In the genomic region with DNA sequence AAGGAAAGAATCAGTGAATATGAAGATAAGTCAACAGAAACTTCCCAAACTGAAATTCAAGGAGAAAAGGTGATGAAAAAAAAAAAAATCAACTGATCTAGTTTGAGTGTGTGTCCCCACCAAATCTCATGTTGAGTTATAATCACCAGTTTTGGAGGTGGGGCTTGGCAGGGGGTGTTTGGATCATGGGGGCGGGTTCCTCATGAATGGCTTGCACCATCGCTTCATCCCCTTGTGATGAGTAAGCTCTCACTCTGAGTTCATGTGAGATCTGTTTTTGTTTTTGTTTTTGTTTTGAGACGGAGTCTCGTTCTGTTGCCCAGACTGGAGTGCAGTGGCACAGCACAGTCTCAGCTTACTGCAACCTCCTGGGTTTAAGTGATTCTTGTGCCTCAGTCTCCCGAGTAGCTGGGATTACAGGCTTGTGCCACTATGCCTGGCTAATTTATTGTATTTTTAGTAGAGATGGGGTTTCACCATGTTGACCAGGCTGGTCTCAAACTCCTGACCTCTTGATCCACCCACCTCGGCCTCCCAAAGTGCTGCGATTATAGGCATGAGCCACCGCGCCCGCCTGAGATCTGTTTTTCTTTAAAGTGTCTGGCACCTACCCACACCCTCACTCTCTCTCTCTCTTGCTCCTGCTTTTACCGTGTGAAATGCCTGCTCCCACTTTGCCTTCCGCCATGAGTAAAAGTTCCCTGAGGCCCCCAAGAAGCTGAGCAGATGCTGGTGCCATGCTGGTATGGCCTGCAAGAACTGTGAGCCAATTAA, we compare ENCODE assay signal across 21 cellular contexts. TPM values are rescaled to one million over a fixed set of nuclear protein-coding genes. Genes with fewer than 3 reads are reported as not detected.
DNase-seq lines count a peak whose midpoint lies in the region; ATAC-seq and TF ChIP-seq lines count a peak whose summit lies in the region.
"Had no signal": no experiment of that assay in that cellular context is flagged by ENCODE, and none has a peak within 500 bp of the region (broad histone marks: within the 10 kb centered on the region; RNA-seq: fewer than 3 reads in every experiment).

No MANE protein-coding gene starts in this region.

- H3K27ac Mint-ChIP-seq in activated T-helper 17 cell treated with anti-CD3 and anti-CD28 coated beads, Interleukin-2, amount 50 U/mL, for 72 hours: no peak overlapping the region
- H3K27ac Mint-ChIP-seq: neural progenitor cell had no signal

- peak; percentile 23 for ATAC-seq in activated T-helper 17 cell treated with anti-CD3 and anti-CD28 coated beads, Interleukin-2, amount 50 U/mL, for 72 hours (replicated peaks)
- ATAC-seq in HG02623 (IDR thresholded peaks at IDR 0.05; ENCODE audit: unreplicated experiment): no peak
- ATAC-seq in HG03280 (IDR thresholded peaks at IDR 0.05; ENCODE audit: unreplicated experiment): no peak
- no peak for ATAC-seq in HG03457 (IDR thresholded peaks at IDR 0.05; ENCODE audit: unreplicated experiment)

- H3K36me3 Mint-ChIP-seq in activated T-helper 17 cell treated with anti-CD3 and anti-CD28 coated beads, Interleukin-2, amount 50 U/mL, for 72 hours (ENCODE audit: low read depth): peaks cover under 1% of the 10 kb centered on the region

- no peak for TF ChIP-seq EP300 in suprapubic skin (IDR thresholded peaks at IDR 0.05)

- TF ChIP-seq CTCF in suprapubic skin (IDR thresholded peaks at IDR 0.05): no peak

- H3K27me3 Mint-ChIP-seq in activated T-helper 17 cell treated with anti-CD3 and anti-CD28 coated beads, Interleukin-2, amount 50 U/mL, for 72 hours: no peaks in the 10 kb centered on the region

- peak; percentile 5 for DNase-seq in activated CD8-positive, alpha-beta memory T cell treated with anti-CD3 and anti-CD28 coated beads, Interleukin-2, amount 50 U/mL, for 4 hours
- no peak for DNase-seq in activated CD8-positive, alpha-beta memory T cell treated with anti-CD3 and anti-CD28 coated beads for 24 hours
- DNase-seq in islet precursor cell (peak; percentile 22), suprapubic skin (ENCODE audit: low spot score in 2 of 2) (peak in 1 of 2 donors; percentile 54)
- DNase-seq: activated T-cell treated with anti-CD3 and anti-CD28 coated beads, Interleukin-2, amount 50 U/mL, for 48 hours; effector CD4-positive, alpha-beta T cell; IMR-90; kidney; MG63; NCI-H1930; stimulated activated naive CD4-positive, alpha-beta T cell; T-helper 9 cell had no signal

- TF ChIP-seq POLR2A in suprapubic skin (IDR thresholded peaks at IDR 0.05): no peak

- no peaks in the 10 kb centered on the region for H3K36me3 ChIP-seq in suprapubic skin
- H3K36me3 ChIP-seq: cardiac muscle cell, MG63, neural progenitor cell, Peyer's patch had no signal

- WGBS in suprapubic skin: 87% methylated on average over 12 of the region's 12 CpGs

- peak overlapping the region; percentile 56 for H3K27ac ChIP-seq in suprapubic skin
- H3K27ac ChIP-seq: C4-2B, cardiac muscle cell, neural progenitor cell had no signal

- peaks cover 27% of the 10 kb centered on the region for H3K4me1 ChIP-seq in suprapubic skin

- no peak overlapping the region for H3K4me3 ChIP-seq in suprapubic skin
- H3K4me3 ChIP-seq: cardiac muscle cell, MG63, neural progenitor cell, Peyer's patch, SK-N-MC had no signal

- H3K4me1 Mint-ChIP-seq in activated T-helper 17 cell treated with anti-CD3 and anti-CD28 coated beads, Interleukin-2, amount 50 U/mL, for 72 hours: peaks cover 8% of the 10 kb centered on the region

- no peak overlapping the region for H3K4me3 Mint-ChIP-seq in activated T-helper 17 cell treated with anti-CD3 and anti-CD28 coated beads, Interleukin-2, amount 50 U/mL, for 72 hours
- H3K4me3 Mint-ChIP-seq: neural progenitor cell had no signal

- no peaks in the 10 kb centered on the region for H3K9me3 Mint-ChIP-seq in activated T-helper 17 cell treated with anti-CD3 and anti-CD28 coated beads, Interleukin-2, amount 50 U/mL, for 72 hours

- H3K27me3 ChIP-seq in suprapubic skin: no peaks in the 10 kb centered on the region
- H3K27me3 ChIP-seq: MG63, Peyer's patch had no signal

- H3K9me3 ChIP-seq in suprapubic skin: no peaks in the 10 kb centered on the region
- H3K9me3 ChIP-seq: MG63, Peyer's patch had no signal

RNA-seq across cellular contexts. Expression of gene SLC66A2, which starts 4.0 kb away (rescaled TPM):
- total RNA-seq in activated T-helper 17 cell treated with anti-CD3 and anti-CD28 coated beads, Interleukin-2, amount 50 U/mL, for 72 hours: 10 to 100 TPM; 16.8 to 19.5 TPM
- total RNA-seq in suprapubic skin: 10 to 100 TPM; 53.4 to 84.7 (median 79.3) TPM

RNA-seq across cellular contexts. Expression of gene HSBP1L1, which starts 9.0 kb away (rescaled TPM):
- total RNA-seq in activated T-helper 17 cell treated with anti-CD3 and anti-CD28 coated beads, Interleukin-2, amount 50 U/mL, for 72 hours: 1 to 10 TPM; 2.7 to 9.2 TPM
- total RNA-seq in suprapubic skin: 10 to 100 TPM; 25.0 to 45.7 (median 41.5) TPM

RNA-seq across cellular contexts. Expression of gene TXNL4A, which starts 32.9 kb away (rescaled TPM):
- 100 to 1,000 TPM; 115 to 197 TPM for total RNA-seq in activated T-helper 17 cell treated with anti-CD3 and anti-CD28 coated beads, Interleukin-2, amount 50 U/mL, for 72 hours
- total RNA-seq in suprapubic skin: 10 to 100 TPM; 20.6 to 35.0 (median 24.6) TPM
